14 cellular contexts compared by ENCODE assay signal in genomic region chr2:862356-862687, GRCh38.
DNase-seq lines count a peak whose midpoint lies in the region; ATAC-seq and TF ChIP-seq lines count a peak whose summit lies in the region.
"Had no signal": no experiment of that assay in that cellular context is flagged by ENCODE, and none has a peak within 500 bp of the region (broad histone marks: within the 10 kb centered on the region; RNA-seq: fewer than 3 reads in every experiment).

No MANE protein-coding gene starts in this region.

- intact Hi-C loops in heart left ventricle (cut with DNase I): no loop called here

- in situ Hi-C loops in KBM-7 (cut with MboI; ENCODE audit: low pct_unique_long_range_greater_than_20kb, low sequenced_read_pairs): no loop called here

- H3K36me3 ChIP-seq in mesenchymal stem cell (ENCODE audit: control insufficient read depth in 1 of 2, insufficient read depth in 2 of 2, low read depth in 1 of 2, low read length in 2 of 2) (no peaks in the 10 kb centered on the region), neuronal stem cell (replicated peaks in 1 of 2; ENCODE audit: control insufficient read depth in 2 of 2, insufficient read depth in 2 of 2, low read length in 2 of 2) (no peaks in the 10 kb centered on the region), heart left ventricle (no peaks in the 10 kb centered on the region)

- no peaks in the 10 kb centered on the region for H3K4me1 ChIP-seq in mesenchymal stem cell (ENCODE audit: control insufficient read depth, insufficient read depth, low read depth, low read length)
- peaks cover 0 to 6% of the 10 kb centered on the region in 2 donors for H3K4me1 ChIP-seq in neuronal stem cell (ENCODE audit: control insufficient read depth in 2 of 2, insufficient read depth in 1 of 2, low read depth in 1 of 2, low read length in 2 of 2)
- H3K4me1 ChIP-seq in heart left ventricle: peaks cover 0 to 2% (median 0%) of the 10 kb centered on the region in 12 donors

- H3K9ac ChIP-seq in mesenchymal stem cell (ENCODE audit: low read length) (no peak overlapping the region), neuronal stem cell (ENCODE audit: low read depth, low read length, poor library complexity) (no peak overlapping the region)

- H2AFZ ChIP-seq in mesenchymal stem cell (ENCODE audit: low read depth, low read length) (no peak overlapping the region), neuronal stem cell (ENCODE audit: low read length) (no peak overlapping the region)

- TF ChIP-seq POLR2A in heart left ventricle (IDR thresholded peaks at IDR 0.05): no peak

- peak; percentile 45 for DNase-seq in activated effector memory CD4-positive, alpha-beta T cell treated with anti-CD3 and anti-CD28 coated beads, Interleukin-2, amount 50 U/mL, for 16 hours
- no peak for DNase-seq in activated effector memory CD4-positive, alpha-beta T cell treated with Interleukin-2 at 50 U/mL for 16 hours
- no peak for DNase-seq in mesenchymal stem cell
- no peak for DNase-seq in neuronal stem cell (ENCODE audit: low spot score)
- no peak for DNase-seq in stimulated activated CD4-positive, alpha-beta T cell treated with anti-CD3 and anti-CD28 coated beads, Interleukin-12 subunit alpha, Interleukin-12 subunit beta, amount 100 ng/mL, for 4 hours
- DNase-seq in KBM-7: no peak
- no peak for DNase-seq in heart left ventricle
- DNase-seq: 8988T, AML-193, C1 segment of cervical spinal cord, Calu3, DMS 273 treated with DMSO at 0.1 percent for 48 hours had no signal

- H3K79me1 ChIP-seq in mesenchymal stem cell (replicated peaks; ENCODE audit: low read length, poor library complexity, severe bottlenecking) (no peaks in the 10 kb centered on the region), neuronal stem cell (ENCODE audit: low read depth, low read length) (no peaks in the 10 kb centered on the region)

- H2BK12ac ChIP-seq in mesenchymal stem cell (ENCODE audit: low read length in 2 of 2) (no peak overlapping the region), neuronal stem cell (ENCODE audit: low read length) (no peak overlapping the region)

- H3K4me2 ChIP-seq in mesenchymal stem cell (ENCODE audit: low read length, poor library complexity, severe bottlenecking) (no peak overlapping the region), neuronal stem cell (ENCODE audit: insufficient read depth, low read length, poor library complexity, severe bottlenecking) (no peak overlapping the region)

- H2BK120ac ChIP-seq in mesenchymal stem cell (ENCODE audit: low read depth, low read length) (no peak overlapping the region), neuronal stem cell (ENCODE audit: low read depth, low read length) (no peak overlapping the region)

- H4K8ac ChIP-seq in mesenchymal stem cell (ENCODE audit: low read length) (no peak overlapping the region), neuronal stem cell (ENCODE audit: low read depth, low read length) (no peak overlapping the region)

- no peak overlapping the region for H3K27ac ChIP-seq in mesenchymal stem cell (ENCODE audit: low read length, poor library complexity, severe bottlenecking)
- no peak overlapping the region for H3K27ac ChIP-seq in neuronal stem cell (replicated peaks; ENCODE audit: low read length)
- no peak overlapping the region for H3K27ac ChIP-seq in heart left ventricle

- H3K18ac ChIP-seq in mesenchymal stem cell (ENCODE audit: low read depth in 1 of 2, low read length in 2 of 2) (no peak overlapping the region), neuronal stem cell (ENCODE audit: low read length) (peak overlapping the region; percentile 29)

- H3K27me3 ChIP-seq in mesenchymal stem cell (ENCODE audit: control insufficient read depth in 1 of 2, insufficient read depth in 1 of 2, low read length in 2 of 2) (peaks cover 4 to 78% of the 10 kb centered on the region in 2 experiments), neuronal stem cell (ENCODE audit: control insufficient read depth in 3 of 3, insufficient read depth in 3 of 3, low read depth in 1 of 3, low read length in 3 of 3) (peaks cover 0 to 7% (median 0%) of the 10 kb centered on the region in 3 experiments), heart left ventricle (peaks cover 0 to 39% (median 3%) of the 10 kb centered on the region in 9 donors)

- no peak for ATAC-seq in heart left ventricle
- ATAC-seq: GM12878, HCT116 had no signal

- no peak for TF ChIP-seq CTCF in heart left ventricle (IDR thresholded peaks at IDR 0.05)

- H3K23ac ChIP-seq in mesenchymal stem cell (ENCODE audit: low read length in 2 of 2): no peak overlapping the region
- H3K23ac ChIP-seq in neuronal stem cell (ENCODE audit: low read depth, low read length, poor library complexity): no peak overlapping the region

- H2BK15ac ChIP-seq in mesenchymal stem cell (ENCODE audit: low read depth, poor library complexity, severe bottlenecking): no peak overlapping the region
- no peak overlapping the region for H2BK15ac ChIP-seq in neuronal stem cell (ENCODE audit: low read length)

- H3K9me3 ChIP-seq in mesenchymal stem cell (ENCODE audit: control insufficient read depth, low read length): no peaks in the 10 kb centered on the region
- H3K9me3 ChIP-seq in neuronal stem cell (replicated peaks in 1 of 2; ENCODE audit: control insufficient read depth in 2 of 2, insufficient read depth in 1 of 2, low read depth in 1 of 2, low read length in 2 of 2): no peaks in the 10 kb centered on the region
- H3K9me3 ChIP-seq in heart left ventricle: no peaks in the 10 kb centered on the region

- 79% methylated on average over 17 of the region's 17 CpGs for WGBS in mesenchymal stem cell
- WGBS in neuronal stem cell (ENCODE audit: extremely low coverage in 2 of 2, insufficient read length in 2 of 2, insufficient replicate concordance in 1 of 2), 2 donors: no CpG with 5 or more reads among the region's 17 CpGs
- 62 to 81% (median 71%) methylated on average over 17 of the region's 17 CpGs for WGBS in heart left ventricle, 4 donors

- H2AK5ac ChIP-seq in mesenchymal stem cell (ENCODE audit: low read length, severe bottlenecking) (no peak overlapping the region), neuronal stem cell (ENCODE audit: low read depth, low read length) (peak overlapping the region; percentile 51)

- no peak overlapping the region for H3K14ac ChIP-seq in mesenchymal stem cell (ENCODE audit: low read length in 2 of 2)
- H3K14ac ChIP-seq in neuronal stem cell (ENCODE audit: low read length): no peak overlapping the region

- no peak overlapping the region for H2BK5ac ChIP-seq in mesenchymal stem cell (ENCODE audit: low read depth, low read length, poor library complexity, severe bottlenecking)
- no peak overlapping the region for H2BK5ac ChIP-seq in neuronal stem cell (ENCODE audit: low read length)

- H3K4ac ChIP-seq in mesenchymal stem cell (ENCODE audit: low read depth in 1 of 2, low read length in 2 of 2): no peak overlapping the region
- H3K4ac ChIP-seq in neuronal stem cell (ENCODE audit: low read length): no peak overlapping the region

- no peak overlapping the region for H3K4me3 ChIP-seq in mesenchymal stem cell (ENCODE audit: insufficient read depth in 1 of 2, low read depth in 1 of 2, low read length in 2 of 2)
- no peak overlapping the region for H3K4me3 ChIP-seq in neuronal stem cell (ENCODE audit: low read length in 2 of 2)
- no peak overlapping the region for H3K4me3 ChIP-seq in heart left ventricle
- H3K4me3 ChIP-seq: GM12878 had no signal

- peak overlapping the region; percentile 39 for H4K91ac ChIP-seq in mesenchymal stem cell (ENCODE audit: low read length)
- H4K91ac ChIP-seq in neuronal stem cell (ENCODE audit: low read depth, low read length, poor library complexity): no peak overlapping the region
